Comparison of ENCODE assay signal across 16 cellular contexts in genomic region chr12:79648872-79649271, GRCh38. TPM values are rescaled to one million over a fixed set of nuclear protein-coding genes. Genes with fewer than 3 reads are reported as not detected.
DNase-seq lines count a peak whose midpoint lies in the region; ATAC-seq lines count a peak whose summit lies in the region.
"Had no signal": no experiment of that assay in that cellular context is flagged by ENCODE, and none has a peak within 500 bp of the region (broad histone marks: within the 10 kb centered on the region; RNA-seq: fewer than 3 reads in every experiment).

No MANE protein-coding gene starts in this region.

- H3K36me3 Mint-ChIP-seq in activated naive CD4-positive, alpha-beta T cell treated with anti-CD3 and anti-CD28 coated beads, Interleukin-2, amount 10 ng/mL, durations not matched to agents 7 days and 5 days, result no peaks in the 10 kb centered on the region
- H3K36me3 Mint-ChIP-seq: CD8-positive, alpha-beta memory T cell had no signal

- H4K12ac ChIP-seq in trophoblast cell (ENCODE audit: low read depth, low read length), result no peak overlapping the region

- no peak overlapping the region for H4K91ac ChIP-seq in trophoblast cell (ENCODE audit: low read depth, low read length)

- no peak overlapping the region for H3K27ac ChIP-seq in trophoblast cell (ENCODE audit: low read depth, low read length)
- H3K27ac ChIP-seq: A549, GM23248 had no signal

- H3K18ac ChIP-seq in trophoblast cell (ENCODE audit: low read length), result no peak overlapping the region

- no peaks in the 10 kb centered on the region for H3K9me3 ChIP-seq in trophoblast cell (ENCODE audit: insufficient read depth, low read depth, low read length)
- H3K9me3 ChIP-seq: A549 had no signal

- no peaks in the 10 kb centered on the region for H3K79me1 ChIP-seq in trophoblast cell (ENCODE audit: low read length)

- no peak for ATAC-seq in GM19351 (IDR thresholded peaks at IDR 0.05; ENCODE audit: unreplicated experiment)
- ATAC-seq: A549, K562, Right ventricle myocardium inferior had no signal

- no CpG with 5 or more reads among the region's 1 CpG for WGBS in trophoblast cell (ENCODE audit: extremely low coverage, insufficient coverage, insufficient read length)

- H3K9ac ChIP-seq in trophoblast cell (ENCODE audit: low read length), result no peak overlapping the region
- H3K9ac ChIP-seq: GM23248 had no signal

- no peaks in the 10 kb centered on the region for H3K9me3 Mint-ChIP-seq in activated naive CD4-positive, alpha-beta T cell treated with anti-CD3 and anti-CD28 coated beads, Interleukin-2, amount 10 ng/mL, durations not matched to agents 7 days and 5 days

- H3K4me1 ChIP-seq in trophoblast cell (ENCODE audit: control insufficient read depth in 1 of 2, insufficient read depth in 2 of 2, low read length in 2 of 2), result peaks cover 0 to 3% of the 10 kb centered on the region in 2 experiments

- H3K4me2 ChIP-seq in trophoblast cell (ENCODE audit: low read length), result no peak overlapping the region
- H3K4me2 ChIP-seq: A549 had no signal

- no peak overlapping the region for H3K4me3 Mint-ChIP-seq in activated naive CD4-positive, alpha-beta T cell treated with anti-CD3 and anti-CD28 coated beads, Interleukin-2, amount 10 ng/mL, durations not matched to agents 7 days and 5 days
- H3K4me3 Mint-ChIP-seq: CD8-positive, alpha-beta memory T cell had no signal

- H3K4me3 ChIP-seq in trophoblast cell (ENCODE audit: low read depth, low read length), result no peak overlapping the region
- H3K4me3 ChIP-seq: A549, GM23248, K562 had no signal

- H2AFZ ChIP-seq in trophoblast cell (ENCODE audit: insufficient read depth, low read length, poor library complexity), result no peak overlapping the region
- H2AFZ ChIP-seq: GM23248 had no signal

- peak overlapping the region; percentile 69 for H3K4ac ChIP-seq in trophoblast cell (ENCODE audit: low read depth, low read length)

- no peak overlapping the region for H3K14ac ChIP-seq in trophoblast cell (ENCODE audit: low read length)

- H3K27me3 Mint-ChIP-seq in activated naive CD4-positive, alpha-beta T cell treated with anti-CD3 and anti-CD28 coated beads, Interleukin-2, amount 10 ng/mL, durations not matched to agents 7 days and 5 days, result no peaks in the 10 kb centered on the region

- peaks cover 0 to 6% of the 10 kb centered on the region in 2 experiments for H3K36me3 ChIP-seq in trophoblast cell (ENCODE audit: control insufficient read depth in 1 of 2, insufficient read depth in 2 of 2, low read length in 2 of 2)

- no peak overlapping the region for H2BK5ac ChIP-seq in trophoblast cell (ENCODE audit: low read depth, low read length, poor library complexity)

- H3K27me3 ChIP-seq in trophoblast cell (ENCODE audit: insufficient read depth, low read length), result no peaks in the 10 kb centered on the region

- no peak overlapping the region for H3K23ac ChIP-seq in trophoblast cell (ENCODE audit: low read length)

- H2BK120ac ChIP-seq in trophoblast cell (ENCODE audit: insufficient read depth, low read length, poor library complexity), result no peak overlapping the region

- no peak overlapping the region for H4K8ac ChIP-seq in trophoblast cell (ENCODE audit: low read depth, low read length)

- CTCF ChIA-PET in activated naive CD4-positive, alpha-beta T cell treated with anti-CD3 and anti-CD28 coated beads, Interleukin-2, amount 10 ng/mL, durations not matched to agents 7 days and 5 days (lab: Charles Lee), result no interaction called here

- no peaks in the 10 kb centered on the region for H3K4me1 Mint-ChIP-seq in activated naive CD4-positive, alpha-beta T cell treated with anti-CD3 and anti-CD28 coated beads, Interleukin-2, amount 10 ng/mL, durations not matched to agents 7 days and 5 days
- H3K4me1 Mint-ChIP-seq: CD8-positive, alpha-beta memory T cell had no signal

- H2BK12ac ChIP-seq in trophoblast cell (ENCODE audit: low read length), result no peak overlapping the region

- no peak overlapping the region for H2AK5ac ChIP-seq in trophoblast cell (ENCODE audit: low read length)

- DNase-seq in EH (ENCODE audit: low read depth) (peak; percentile 64), astrocyte of the hippocampus (ENCODE audit: low read depth, low spot score) (peak; percentile 45), fibroblast of peridontal ligament (ENCODE audit: extremely low read depth) (peak; percentile 47), trophoblast cell (no peak), occipital lobe (lab: John Stamatoyannopoulos, UW) (no peak)
- DNase-seq in activated naive CD4-positive, alpha-beta T cell treated with anti-CD3 and anti-CD28 coated beads, Interleukin-2, amount 10 ng/mL, durations not matched to agents 7 days and 5 days, result no peak
- DNase-seq: C1 segment of cervical spinal cord; CD8-positive, alpha-beta memory T cell; DMS53; GM23248; NCI-H1105; NCI-H1694 had no signal

- peaks cover 5% of the 10 kb centered on the region for H3K79me2 ChIP-seq in trophoblast cell (ENCODE audit: control insufficient read depth, insufficient read depth, low read length, poor library complexity)

- no peak overlapping the region for H3K27ac Mint-ChIP-seq in activated naive CD4-positive, alpha-beta T cell treated with anti-CD3 and anti-CD28 coated beads, Interleukin-2, amount 10 ng/mL, durations not matched to agents 7 days and 5 days
- H3K27ac Mint-ChIP-seq: CD8-positive, alpha-beta memory T cell had no signal

RNA-seq across cellular contexts. Expression of gene PAWR, which starts 41.9 kb away (rescaled TPM):
- polyA plus RNA-seq in trophoblast cell (2013), result 63.9 and 76.7 TPM in 2 replicates
- 21.1 TPM for total RNA-seq in occipital lobe
- polyA plus RNA-seq: K562 had no signal

Comparison
In these comparisons a context has a peak if more than half of its experiments do, and no peak if none do; other contexts are left out.
1. DNase-seq: peak in EH (single experiment), astrocyte of the hippocampus (single experiment) and fibroblast of peridontal ligament (single experiment); none in trophoblast cell (0 of 2), occipital lobe (single experiment) and activated naive CD4-positive, alpha-beta T cell treated with anti-CD3 and anti-CD28 coated beads, Interleukin-2, amount 10 ng/mL, durations not matched to agents 7 days and 5 days (single experiment).